In genomic region chr1:175390081-175390481, GRCh38 we compare ENCODE assay signal across 25 cellular contexts.
DNase-seq lines count a peak whose midpoint lies in the region; ATAC-seq, FAIRE-seq and TF ChIP-seq lines count a peak whose summit lies in the region.
"Had no signal": no experiment of that assay in that cellular context is flagged by ENCODE, and none has a peak within 500 bp of the region (broad histone marks: within the 10 kb centered on the region; RNA-seq: fewer than 3 reads in every experiment).

No MANE protein-coding gene starts in this region.

- H3K36me3 ChIP-seq in pancreas = no peaks in the 10 kb centered on the region
- H3K36me3 ChIP-seq: esophagus muscularis mucosa had no signal

- peaks cover 0 to 17% (median 2%) of the 10 kb centered on the region in 3 donors for H3K4me1 ChIP-seq in pancreas
- H3K4me1 ChIP-seq: esophagus muscularis mucosa had no signal

- 44 to 50% methylated on average over 2 of the region's 2 CpGs for WGBS in pancreas, 2 donors

- ATAC-seq in GM18498 (IDR thresholded peaks at IDR 0.05; ENCODE audit: unreplicated experiment) (peak; percentile 41), GM19395 (IDR thresholded peaks at IDR 0.05; ENCODE audit: unreplicated experiment) (peak; percentile 81), HG03159 (IDR thresholded peaks at IDR 0.05; ENCODE audit: unreplicated experiment) (peak; percentile 55), pancreas (peak; percentile 63 to 73 (median 68)), HG02970 (IDR thresholded peaks at IDR 0.05; ENCODE audit: low FRiP score, unreplicated experiment) (no peak)
- ATAC-seq: activated CD4-positive, alpha-beta T cell treated with anti-CD3 and anti-CD28 coated beads for 36 hours; activated T-cell treated with anti-CD3 and anti-CD28 coated beads, Interleukin-2, amount 50 U/mL, for 4 hours; left lobe of liver had no signal

- no peak overlapping the region for H3K4me3 ChIP-seq in pancreas
- H3K4me3 ChIP-seq: coronary artery, esophagus muscularis mucosa had no signal

- DNase-seq in pancreas (peak in 2 of 6 donors; percentile 34 to 45), NCI-H2227 (lab: John Stamatoyannopoulos, UW; ENCODE audit: unreplicated experiment) (no peak)
- no peak for DNase-seq in stimulated activated naive CD4-positive, alpha-beta T cell (lab: John Stamatoyannopoulos, UW)
- no peak for DNase-seq in activated CD4-positive, CD25-positive, alpha-beta regulatory T cell treated with anti-CD3 and anti-CD28 coated beads, Interleukin-2, amount 50 U/mL, for 72 hours
- DNase-seq: activated CD4-positive, alpha-beta T cell treated with anti-CD3 and anti-CD28 coated beads for 36 hours; activated naive CD4-positive, alpha-beta T cell treated with anti-CD3 and anti-CD28 coated beads for 36 hours; activated T-cell treated with anti-CD3 and anti-CD28 coated beads, Interleukin-2, amount 50 U/mL, for 4 hours; DMS53; GF-D8; Karpas-422; mesendoderm; NCI-H1694; NCI-H2171 treated with DMSO at 0.1 percent for 48 hours; NCI-H524 treated with DMSO at 0.1 percent for 48 hours; small intestine; stimulated activated CD4-positive, alpha-beta T cell treated with anti-CD3 and anti-CD28 coated beads, Interleukin-1b, Interleukin-23, amount 100 ng/mL, for 48 hours had no signal

- FAIRE-seq in pancreas (lab: Jason Lieb, UNC) = no peak
- FAIRE-seq: frontal cortex, small intestine had no signal

- H3K9me3 ChIP-seq in pancreas = no peaks in the 10 kb centered on the region
- H3K9me3 ChIP-seq: esophagus muscularis mucosa had no signal

- intact Hi-C loops in pancreas (cut with DNase I) = no loop called here

- no peaks in the 10 kb centered on the region for H3K27me3 ChIP-seq in pancreas
- H3K27me3 ChIP-seq: esophagus muscularis mucosa had no signal

- TF ChIP-seq CTCF in pancreas (IDR thresholded peaks at IDR 0.05) = no peak

- H3K27ac ChIP-seq in pancreas = peak overlapping the region in 1 of 4 donors; percentile 25
- H3K27ac ChIP-seq: coronary artery, esophagus muscularis mucosa, RWPE1 had no signal
